1 cellular context compared by ENCODE assay signal in genomic region chr4:83034630-83035494, GRCh38.
A peak's percentile ranks its signal among the peaks of the same experiment; 100 is the strongest.
TF ChIP-seq lines count a peak whose summit lies in the region.

COPS4 (plus strand) TSS chr4:83035183; CDS start chr4:83035225, 42 bp downstream.

TF ChIP-seq in K562, 482 proteins besides CTCF, POLR2A, EP300 and RAD21 (continued from another document and continues in another):
- TF ChIP-seq ZMIZ1 (IDR thresholded peaks at IDR 0.05; ENCODE audit: low read depth in 2 of 2, low read length in 2 of 2) = peak in 1 of 2 experiments; percentile 92; a peak in 3 of 4 replicates
- peak; percentile 95 for TF ChIP-seq NFRKB (IDR thresholded peaks at IDR 0.05; ENCODE audit: low read depth)
- TF ChIP-seq PHB2 (IDR thresholded peaks at IDR 0.05; ENCODE audit: low read depth) = no peak
- TF ChIP-seq TFAP4 (CRISPR knock-in tag; IDR thresholded peaks at IDR 0.05; ENCODE audit: borderline replicate concordance) = peak; percentile 86
- no peak for TF ChIP-seq KLF6 (CRISPR knock-in tag; IDR thresholded peaks at IDR 0.05; ENCODE audit: borderline replicate concordance)
- TF ChIP-seq ETS1 (conservative IDR thresholded peaks at IDR 0.05; ENCODE audit: control insufficient read depth, low read depth, low read length) = 0 out of 2 replicates have a peak, but pooled peaks have one; percentile 29
- TF ChIP-seq ZFX (CRISPR knock-in tag; IDR thresholded peaks at IDR 0.05) = peak; percentile 82
- TF ChIP-seq BMI1 (IDR thresholded peaks at IDR 0.05; ENCODE audit: low read length) = no peak
- TF ChIP-seq, protein P1, sequence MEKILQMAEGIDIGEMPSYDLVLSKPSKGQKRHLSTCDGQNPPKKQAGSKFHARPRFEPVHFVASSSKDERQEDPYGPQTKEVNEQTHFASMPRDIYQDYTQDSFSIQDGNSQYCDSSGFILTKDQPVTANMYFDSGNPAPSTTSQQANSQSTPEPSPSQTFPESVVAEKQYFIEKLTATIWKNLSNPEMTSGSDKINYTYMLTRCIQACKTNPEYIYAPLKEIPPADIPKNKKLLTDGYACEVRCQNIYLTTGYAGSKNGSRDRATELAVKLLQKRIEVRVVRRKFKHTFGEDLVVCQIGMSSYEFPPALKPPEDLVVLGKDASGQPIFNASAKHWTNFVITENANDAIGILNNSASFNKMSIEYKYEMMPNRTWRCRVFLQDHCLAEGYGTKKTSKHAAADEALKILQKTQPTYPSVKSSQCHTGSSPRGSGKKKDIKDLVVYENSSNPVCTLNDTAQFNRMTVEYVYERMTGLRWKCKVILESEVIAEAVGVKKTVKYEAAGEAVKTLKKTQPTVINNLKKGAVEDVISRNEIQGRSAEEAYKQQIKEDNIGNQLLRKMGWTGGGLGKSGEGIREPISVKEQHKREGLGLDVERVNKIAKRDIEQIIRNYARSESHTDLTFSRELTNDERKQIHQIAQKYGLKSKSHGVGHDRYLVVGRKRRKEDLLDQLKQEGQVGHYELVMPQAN (IDR thresholded peaks at IDR 0.05; ENCODE audit: borderline replicate concordance) = peak; percentile 74
- 0 out of 2 replicates have a peak, but pooled peaks have one; percentile 41 for TF ChIP-seq ZNF263 (CRISPR knock-in tag; IDR thresholded peaks at IDR 0.05; ENCODE audit: borderline replicate concordance)
- 0 out of 2 replicates have a peak, but pooled peaks have one; percentile 19 for TF ChIP-seq ELF2 (CRISPR knock-in tag; IDR thresholded peaks at IDR 0.05)
- no peak for TF ChIP-seq SFPQ (IDR thresholded peaks at IDR 0.05; ENCODE audit: low read depth, low read length)
- TF ChIP-seq TAL1 (IDR thresholded peaks at IDR 0.05) = no peak
- TF ChIP-seq ZNF165 (CRISPR knock-in tag; IDR thresholded peaks at IDR 0.05; ENCODE audit: borderline replicate concordance) = no peak
- TF ChIP-seq KDM1A (IDR thresholded peaks at IDR 0.05) = no peak
- TF ChIP-seq, protein P2, sequence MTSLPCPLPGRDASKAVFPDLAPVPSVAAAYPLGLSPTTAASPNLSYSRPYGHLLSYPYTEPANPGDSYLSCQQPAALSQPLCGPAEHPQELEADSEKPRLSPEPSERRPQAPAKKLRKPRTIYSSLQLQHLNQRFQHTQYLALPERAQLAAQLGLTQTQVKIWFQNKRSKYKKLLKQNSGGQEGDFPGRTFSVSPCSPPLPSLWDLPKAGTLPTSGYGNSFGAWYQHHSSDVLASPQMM (CRISPR knock-in tag; IDR thresholded peaks at IDR 0.05) = no peak
- TF ChIP-seq ATF7 (IDR thresholded peaks at IDR 0.05) = peak; percentile 92
- TF ChIP-seq TCF7L2 (IDR thresholded peaks at IDR 0.05; ENCODE audit: low read depth, low read length) = 0 out of 2 replicates have a peak, but pooled peaks have one; percentile 18
- peak; percentile 26 for TF ChIP-seq CCNT2 (IDR thresholded peaks at IDR 0.05; ENCODE audit: borderline replicate concordance, extremely low read depth, insufficient read length, low read depth, low read length)
- peak; percentile 59; the same call in 1 of the 2 replicates for TF ChIP-seq STAT5A (IDR thresholded peaks at IDR 0.05; ENCODE audit: borderline replicate concordance, low read length)
- TF ChIP-seq SRF (CRISPR knock-in tag; IDR thresholded peaks at IDR 0.05) = no peak
- 0 out of 2 replicates have a peak, but pooled peaks have one; percentile 51 for TF ChIP-seq MYNN (IDR thresholded peaks at IDR 0.05)
- TF ChIP-seq MYNN (CRISPR knock-in tag; IDR thresholded peaks at IDR 0.05) = no peak
- TF ChIP-seq ZNF354B (CRISPR knock-in tag; IDR thresholded peaks at IDR 0.05) = no peak
- TF ChIP-seq, protein P3, sequence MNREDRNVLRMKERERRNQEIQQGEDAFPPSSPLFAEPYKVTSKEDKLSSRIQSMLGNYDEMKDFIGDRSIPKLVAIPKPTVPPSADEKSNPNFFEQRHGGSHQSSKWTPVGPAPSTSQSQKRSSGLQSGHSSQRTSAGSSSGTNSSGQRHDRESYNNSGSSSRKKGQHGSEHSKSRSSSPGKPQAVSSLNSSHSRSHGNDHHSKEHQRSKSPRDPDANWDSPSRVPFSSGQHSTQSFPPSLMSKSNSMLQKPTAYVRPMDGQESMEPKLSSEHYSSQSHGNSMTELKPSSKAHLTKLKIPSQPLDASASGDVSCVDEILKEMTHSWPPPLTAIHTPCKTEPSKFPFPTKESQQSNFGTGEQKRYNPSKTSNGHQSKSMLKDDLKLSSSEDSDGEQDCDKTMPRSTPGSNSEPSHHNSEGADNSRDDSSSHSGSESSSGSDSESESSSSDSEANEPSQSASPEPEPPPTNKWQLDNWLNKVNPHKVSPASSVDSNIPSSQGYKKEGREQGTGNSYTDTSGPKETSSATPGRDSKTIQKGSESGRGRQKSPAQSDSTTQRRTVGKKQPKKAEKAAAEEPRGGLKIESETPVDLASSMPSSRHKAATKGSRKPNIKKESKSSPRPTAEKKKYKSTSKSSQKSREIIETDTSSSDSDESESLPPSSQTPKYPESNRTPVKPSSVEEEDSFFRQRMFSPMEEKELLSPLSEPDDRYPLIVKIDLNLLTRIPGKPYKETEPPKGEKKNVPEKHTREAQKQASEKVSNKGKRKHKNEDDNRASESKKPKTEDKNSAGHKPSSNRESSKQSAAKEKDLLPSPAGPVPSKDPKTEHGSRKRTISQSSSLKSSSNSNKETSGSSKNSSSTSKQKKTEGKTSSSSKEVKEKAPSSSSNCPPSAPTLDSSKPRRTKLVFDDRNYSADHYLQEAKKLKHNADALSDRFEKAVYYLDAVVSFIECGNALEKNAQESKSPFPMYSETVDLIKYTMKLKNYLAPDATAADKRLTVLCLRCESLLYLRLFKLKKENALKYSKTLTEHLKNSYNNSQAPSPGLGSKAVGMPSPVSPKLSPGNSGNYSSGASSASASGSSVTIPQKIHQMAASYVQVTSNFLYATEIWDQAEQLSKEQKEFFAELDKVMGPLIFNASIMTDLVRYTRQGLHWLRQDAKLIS (CRISPR knock-in tag; IDR thresholded peaks at IDR 0.05) = peak; percentile 89
- TF ChIP-seq ZNF395 (CRISPR knock-in tag; IDR thresholded peaks at IDR 0.05) = peak; percentile 85; the same call in 1 of the 2 replicates
- TF ChIP-seq TAF1 (IDR thresholded peaks at IDR 0.05; ENCODE audit: control insufficient read depth, extremely low read depth, insufficient read depth, low read length, severe bottlenecking) = peak; percentile 99
- peak; percentile 88 for TF ChIP-seq TRIM28 (IDR thresholded peaks at IDR 0.05)
- TF ChIP-seq ZKSCAN1 (IDR thresholded peaks at IDR 0.05; ENCODE audit: low read depth, low read length) = no peak
- peak; percentile 24; the same call in 1 of the 2 replicates for TF ChIP-seq ZNF324 (CRISPR knock-in tag; IDR thresholded peaks at IDR 0.05)
- TF ChIP-seq ZKSCAN3 (CRISPR knock-in tag; IDR thresholded peaks at IDR 0.05) = no peak
- peak; percentile 81 for TF ChIP-seq RBBP5 (IDR thresholded peaks at IDR 0.05; ENCODE audit: borderline replicate concordance, insufficient read depth, low read length, poor library complexity, severe bottlenecking)
- TF ChIP-seq ZNF589 (CRISPR knock-in tag; IDR thresholded peaks at IDR 0.05; ENCODE audit: low read depth) = 0 out of 2 replicates have a peak, but pooled peaks have one; percentile 66
- TF ChIP-seq ZFP1 (CRISPR knock-in tag; IDR thresholded peaks at IDR 0.05) = 0 out of 2 replicates have a peak, but pooled peaks have one; percentile 7
- TF ChIP-seq MTF1 (CRISPR knock-in tag; IDR thresholded peaks at IDR 0.05; ENCODE audit: borderline replicate concordance) = no peak
- peak; percentile 63 for TF ChIP-seq CREB1 (IDR thresholded peaks at IDR 0.05)
- peak; percentile 65; the same call in 1 of the 2 replicates for TF ChIP-seq CREB1 (CRISPR knock-in tag; IDR thresholded peaks at IDR 0.05)
- no peak for TF ChIP-seq ZNF586 (CRISPR knock-in tag; conservative IDR thresholded peaks at IDR 0.05)
- TF ChIP-seq PKNOX1 (IDR thresholded peaks at IDR 0.05) = peak; percentile 76
- TF ChIP-seq ATF1 (CRISPR knock-in tag; IDR thresholded peaks at IDR 0.05) = no peak
- peak; percentile 94 for TF ChIP-seq ATF1 (tag; IDR thresholded peaks at IDR 0.05)
- peak in 1 of 2 experiments; percentile 92; a peak in 2 of 3 replicates for TF ChIP-seq CBX3 (IDR thresholded peaks at IDR 0.05; ENCODE audit: borderline replicate concordance in 1 of 2, low read length in 2 of 2)
- no peak for TF ChIP-seq ELF4 (CRISPR knock-in tag; IDR thresholded peaks at IDR 0.05)
- no peak; the same call in 1 of the 2 replicates for TF ChIP-seq ZNF644 (tag; IDR thresholded peaks at IDR 0.05; ENCODE audit: low read depth)
- TF ChIP-seq, protein P4, sequence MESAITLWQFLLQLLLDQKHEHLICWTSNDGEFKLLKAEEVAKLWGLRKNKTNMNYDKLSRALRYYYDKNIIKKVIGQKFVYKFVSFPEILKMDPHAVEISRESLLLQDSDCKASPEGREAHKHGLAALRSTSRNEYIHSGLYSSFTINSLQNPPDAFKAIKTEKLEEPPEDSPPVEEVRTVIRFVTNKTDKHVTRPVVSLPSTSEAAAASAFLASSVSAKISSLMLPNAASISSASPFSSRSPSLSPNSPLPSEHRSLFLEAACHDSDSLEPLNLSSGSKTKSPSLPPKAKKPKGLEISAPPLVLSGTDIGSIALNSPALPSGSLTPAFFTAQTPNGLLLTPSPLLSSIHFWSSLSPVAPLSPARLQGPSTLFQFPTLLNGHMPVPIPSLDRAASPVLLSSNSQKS (CRISPR knock-in tag; IDR thresholded peaks at IDR 0.05) = no peak
